ENCODE assay signal across 8 cellular contexts in the genomic region with DNA sequence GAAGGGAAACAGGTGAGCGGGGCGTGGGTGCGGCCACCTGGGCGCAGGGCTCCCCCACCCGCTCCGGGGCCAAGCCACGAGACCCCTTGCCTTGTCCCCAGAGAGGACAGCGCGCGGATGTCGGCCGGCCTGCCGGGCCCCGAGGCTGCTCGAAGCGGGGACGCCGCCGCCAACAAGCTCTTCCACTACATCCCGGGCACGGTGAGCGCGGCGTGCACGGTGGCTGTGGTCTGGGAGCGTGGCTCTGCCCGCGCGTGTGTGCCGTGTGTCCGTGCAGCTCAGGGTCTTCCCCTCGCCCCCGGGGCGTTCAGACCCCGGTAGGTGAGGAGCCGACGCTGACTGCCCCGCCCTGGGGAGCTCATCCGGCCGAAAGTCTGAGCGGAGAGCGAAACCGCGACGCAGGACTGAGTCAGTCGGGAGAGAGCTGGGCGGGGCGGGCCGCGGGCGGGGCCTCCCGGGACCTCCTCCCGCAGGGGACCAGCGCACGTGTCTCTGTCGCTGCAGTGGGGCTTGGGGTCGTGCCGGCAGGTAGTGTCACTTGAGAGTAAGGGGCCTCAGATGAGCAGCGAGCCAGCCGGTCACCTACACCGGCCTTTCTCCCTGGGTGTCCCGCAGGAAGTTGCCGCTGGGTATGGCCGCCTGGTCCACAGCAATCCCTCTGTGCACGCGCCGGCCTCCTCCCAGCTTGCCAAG. TPM values are rescaled to one million over a fixed set of nuclear protein-coding genes. Genes with fewer than 3 reads are reported as not detected.
DNase-seq lines count a peak whose midpoint lies in the region; ATAC-seq, FAIRE-seq and TF ChIP-seq lines count a peak whose summit lies in the region.

No MANE protein-coding gene starts in this region.

- peak overlapping the region; percentile 83 for H3K4me3 Mint-ChIP-seq in T-helper 2 cell treated with Interferon-gamma antibody and Interleukin-4, amounts not matched to agents 5 μg/mL and 100 μg/mL, for 36 hours
- peak overlapping the region; percentile 72 for H3K4me3 Mint-ChIP-seq in astrocyte (ENCODE audit: unreplicated experiment)

- H3K27ac ChIP-seq in astrocyte (ENCODE audit: low read depth, low read length), result peak overlapping the region; percentile 80

- no peaks in the 10 kb centered on the region for H3K9me3 Mint-ChIP-seq in T-helper 2 cell treated with Interferon-gamma antibody and Interleukin-4, amounts not matched to agents 5 μg/mL and 100 μg/mL, for 36 hours
- no peaks in the 10 kb centered on the region for H3K9me3 Mint-ChIP-seq in astrocyte (ENCODE audit: unreplicated experiment)

- FAIRE-seq in astrocyte (lab: Jason Lieb, UNC), result no peak

- DNase-seq in SIG-M5 treated with dmso at 0.1 percent for 504 hours (lab: John Stamatoyannopoulos, UW; ENCODE audit: unreplicated experiment) (peak; percentile 17), SIG-M5 (lab: John Stamatoyannopoulos, UW) (no peak), astrocyte (ENCODE audit: low read depth) (peak; percentile 43)
- peak; percentile 75 for DNase-seq in T-helper 2 cell treated with Interferon-gamma antibody and Interleukin-4, amounts not matched to agents 5 μg/mL and 100 μg/mL, for 36 hours (ENCODE audit: low spot score)
- peak; percentile 64 to 86 for DNase-seq in stimulated activated CD4-positive, alpha-beta T cell treated with anti-CD3 and anti-CD28 coated beads, Interleukin-12 subunit alpha, Interleukin-12 subunit beta, amount 100 ng/mL, for 24 hours (ENCODE audit: low read depth in 2 of 2)

- peak overlapping the region; percentile 63 for H3K27ac Mint-ChIP-seq in T-helper 2 cell treated with Interferon-gamma antibody and Interleukin-4, amounts not matched to agents 5 μg/mL and 100 μg/mL, for 36 hours
- H3K27ac Mint-ChIP-seq in astrocyte (ENCODE audit: unreplicated experiment), result no peak overlapping the region

- ATAC-seq in HG03342 (IDR thresholded peaks at IDR 0.05; ENCODE audit: unreplicated experiment), result peak; percentile 48
- ATAC-seq in HG03159 (IDR thresholded peaks at IDR 0.05; ENCODE audit: unreplicated experiment), result no peak

- no peaks in the 10 kb centered on the region for H3K27me3 ChIP-seq in astrocyte (ENCODE audit: insufficient read depth, low read length)

- peak overlapping the region; percentile 83 for H3K9ac ChIP-seq in astrocyte (ENCODE audit: low read length)

- H3K4me3 ChIP-seq in astrocyte (ENCODE audit: insufficient read depth, low read depth, low read length) (peak overlapping the region; percentile 64), iPS-18c (ENCODE audit: insufficient read depth, low read depth, low read length) (peak overlapping the region; percentile 59)

- peak overlapping the region; percentile 89 for H2AFZ ChIP-seq in astrocyte (ENCODE audit: low read depth, low read length)

- peaks cover 23% of the 10 kb centered on the region for H3K4me1 ChIP-seq in astrocyte (ENCODE audit: insufficient read depth, low read length)

- H3K79me2 ChIP-seq in astrocyte (ENCODE audit: insufficient read depth, low read length), result peaks cover under 1% of the 10 kb centered on the region

- H3K36me3 ChIP-seq in astrocyte (ENCODE audit: insufficient read depth, low read length), result peaks cover 5% of the 10 kb centered on the region

- peaks cover 4% of the 10 kb centered on the region for H3K36me3 Mint-ChIP-seq in T-helper 2 cell treated with Interferon-gamma antibody and Interleukin-4, amounts not matched to agents 5 μg/mL and 100 μg/mL, for 36 hours (ENCODE audit: low read depth)
- peaks cover 4% of the 10 kb centered on the region for H3K36me3 Mint-ChIP-seq in astrocyte (ENCODE audit: low read depth, unreplicated experiment)

- no peaks in the 10 kb centered on the region for H3K4me1 Mint-ChIP-seq in T-helper 2 cell treated with Interferon-gamma antibody and Interleukin-4, amounts not matched to agents 5 μg/mL and 100 μg/mL, for 36 hours (ENCODE audit: low read depth)
- no peaks in the 10 kb centered on the region for H3K4me1 Mint-ChIP-seq in astrocyte (ENCODE audit: low read depth, unreplicated experiment)

- peak overlapping the region; percentile 99 for H3K4me2 ChIP-seq in astrocyte (ENCODE audit: low read length)

- no peaks in the 10 kb centered on the region for H3K9me3 ChIP-seq in astrocyte (ENCODE audit: insufficient read depth, low read depth, low read length)
- peaks cover 2% of the 10 kb centered on the region for H3K9me3 ChIP-seq in iPS-18c (ENCODE audit: control insufficient read depth, insufficient read depth, low read length)

- no peak for TF ChIP-seq CTCF in astrocyte (IDR thresholded peaks at IDR 0.05; ENCODE audit: insufficient read depth, low read depth, low read length)

- H4K20me1 ChIP-seq in astrocyte (ENCODE audit: insufficient read depth, low read length), result peaks cover 6% of the 10 kb centered on the region

- H3K27me3 Mint-ChIP-seq in T-helper 2 cell treated with Interferon-gamma antibody and Interleukin-4, amounts not matched to agents 5 μg/mL and 100 μg/mL, for 36 hours (ENCODE audit: low read depth), result peaks cover 7% of the 10 kb centered on the region
- H3K27me3 Mint-ChIP-seq in astrocyte (ENCODE audit: low read depth, unreplicated experiment), result peaks cover 15% of the 10 kb centered on the region

RNA-seq across cellular contexts. Expression of gene PLEKHN1, which starts 0.5 kb away (rescaled TPM):
- 2.1 and 2.4 TPM in 2 replicates for total RNA-seq in astrocyte

RNA-seq across cellular contexts. Expression of gene KLHL17, which starts 6.4 kb away (rescaled TPM):
- total RNA-seq in astrocyte, result 25.6 and 25.9 TPM in 2 replicates

RNA-seq across cellular contexts. Expression of gene NOC2L, which starts 7.7 kb away (rescaled TPM):
- 83.7 and 91.4 TPM in 2 replicates for total RNA-seq in astrocyte

RNA-seq across cellular contexts. Expression of gene PERM1, which starts 15.1 kb away (rescaled TPM):
- total RNA-seq in astrocyte, result 0.20 TPM in 1 of 2 replicates, not detected in the other

RNA-seq across cellular contexts. Expression of gene HES4, which starts 33.1 kb away (rescaled TPM):
- 149 and 169 TPM in 2 replicates for total RNA-seq in astrocyte
